ENCODE assay signal across 12 cellular contexts in the genomic region with DNA sequence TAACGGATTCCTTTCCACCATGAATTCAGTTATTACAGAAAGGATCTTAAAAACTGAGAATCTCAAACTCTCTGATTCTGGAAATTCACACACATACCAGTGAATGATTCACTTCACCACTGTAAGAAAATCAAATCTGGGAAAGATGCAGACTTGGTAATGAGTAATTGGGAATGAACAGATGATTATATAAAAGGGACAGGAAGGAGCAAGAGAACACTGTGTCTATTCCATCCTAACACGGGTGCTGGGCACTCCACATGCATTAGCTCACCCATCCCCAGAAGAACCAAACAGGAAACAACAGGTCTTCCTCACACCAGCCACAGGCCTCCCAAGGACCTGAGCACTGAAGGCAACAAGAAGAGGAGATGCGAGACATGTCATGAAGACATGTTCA.
DNase-seq lines count a peak whose midpoint lies in the region; ATAC-seq and TF ChIP-seq lines count a peak whose summit lies in the region.
"Had no signal": no experiment of that assay in that cellular context is flagged by ENCODE, and none has a peak within 500 bp of the region (broad histone marks: within the 10 kb centered on the region; RNA-seq: fewer than 3 reads in every experiment).

No MANE protein-coding gene starts in this region.

- H3K27me3 ChIP-seq in heart left ventricle (no peaks in the 10 kb centered on the region), upper lobe of left lung (no peaks in the 10 kb centered on the region)

- no peak for TF ChIP-seq EP300 in upper lobe of left lung (IDR thresholded peaks at IDR 0.05)

- H3K4me3 ChIP-seq in heart left ventricle, result no peak overlapping the region
- no peak overlapping the region for H3K4me3 ChIP-seq in astrocyte of the spinal cord (ENCODE audit: low read depth, low read length)
- no peak overlapping the region for H3K4me3 ChIP-seq in upper lobe of left lung

- WGBS in heart left ventricle, 4 donors, result 73 to 81% (median 77%) methylated on average over 3 of the region's 3 CpGs
- 79 to 81% methylated on average over 3 of the region's 3 CpGs for WGBS in upper lobe of left lung, 2 donors

- H3K27ac ChIP-seq in heart left ventricle, result peak overlapping the region; percentile 61 to 95 (median 90)
- H3K27ac ChIP-seq in upper lobe of left lung, result peak overlapping the region in 3 of 4 donors; percentile 11 to 61 (median 30)

- DNase-seq in heart left ventricle (no peak), Right ventricle myocardium inferior (ENCODE audit: missing footprints) (no peak), astrocyte of the spinal cord (ENCODE audit: low read depth, low spot score) (peak; percentile 75), iris pigment epithelial cell (ENCODE audit: low read depth) (peak; percentile 86), upper lobe of left lung (no peak), posterior vena cava (ENCODE audit: low spot score) (no peak)
- DNase-seq in stimulated activated CD4-positive, alpha-beta T cell treated with anti-CD3 and anti-CD28 coated beads, Interleukin-2, amount 100 ng/mL, for 48 hours, result no peak
- DNase-seq: activated T-cell treated with anti-CD3 and anti-CD28 coated beads, Interleukin-2, amount 50 U/mL, for 1 hour; effector memory CD4-positive, alpha-beta T cell; T-helper 9 cell had no signal

- intact Hi-C loops in heart left ventricle (cut with DNase I), result no loop called here
- intact Hi-C loops in Right ventricle myocardium inferior (cut with DNase I), result no loop called here
- intact Hi-C loops in posterior vena cava (cut with DNase I), result no loop called here

- no peaks in the 10 kb centered on the region for H3K36me3 ChIP-seq in heart left ventricle
- H3K36me3 ChIP-seq in upper lobe of left lung, result no peaks in the 10 kb centered on the region

- H3K9me3 ChIP-seq in heart left ventricle (no peaks in the 10 kb centered on the region), upper lobe of left lung (no peaks in the 10 kb centered on the region)

- TF ChIP-seq POLR2A in heart left ventricle (IDR thresholded peaks at IDR 0.05), result no peak
- no peak for TF ChIP-seq POLR2A in upper lobe of left lung (IDR thresholded peaks at IDR 0.05)

- ATAC-seq in heart left ventricle, result no peak
- ATAC-seq in Right ventricle myocardium inferior, result no peak
- peak in 1 of 2 donors; percentile 36 for ATAC-seq in upper lobe of left lung (ENCODE audit: low FRiP score in 2 of 2)
- ATAC-seq in HG03442 (IDR thresholded peaks at IDR 0.05; ENCODE audit: unreplicated experiment), result no peak
- ATAC-seq: left lobe of liver had no signal

- in situ Hi-C loops in astrocyte of the spinal cord (cut with HindIII; ENCODE audit: low sequenced_read_pairs), result no loop called here

- peaks cover 0 to 55% (median 17%) of the 10 kb centered on the region in 12 donors for H3K4me1 ChIP-seq in heart left ventricle
- peaks cover 0 to 4% (median 0%) of the 10 kb centered on the region in 4 donors for H3K4me1 ChIP-seq in upper lobe of left lung

- TF ChIP-seq CTCF in heart left ventricle (IDR thresholded peaks at IDR 0.05), result no peak
- no peak for TF ChIP-seq CTCF in astrocyte of the spinal cord (IDR thresholded peaks at IDR 0.05; ENCODE audit: low read depth, low read length)
- no peak for TF ChIP-seq CTCF in upper lobe of left lung (IDR thresholded peaks at IDR 0.05)

Comparison
In these comparisons a context has a peak if more than half of its experiments do, and no peak if none do; other contexts are left out.
1. DNase-seq: peak in astrocyte of the spinal cord (single experiment) and iris pigment epithelial cell (single experiment); none in heart left ventricle (0 of 5), Right ventricle myocardium inferior (single experiment), upper lobe of left lung (0 of 2), stimulated activated CD4-positive, alpha-beta T cell treated with anti-CD3 and anti-CD28 coated beads, Interleukin-2, amount 100 ng/mL, for 48 hours (0 of 2) and posterior vena cava (single experiment).